In genomic region chr16:49460786-49461470, GRCh38 we compare ENCODE assay signal across 22 cellular contexts.
DNase-seq lines count a peak whose midpoint lies in the region; TF ChIP-seq lines count a peak whose summit lies in the region.
"Had no signal": no experiment of that assay in that cellular context is flagged by ENCODE, and none has a peak within 500 bp of the region (broad histone marks: within the 10 kb centered on the region; RNA-seq: fewer than 3 reads in every experiment).

No MANE protein-coding gene starts in this region.

- H3K23ac ChIP-seq in mesenchymal stem cell (ENCODE audit: low read length in 2 of 2): no peak overlapping the region

- H3K27me3 ChIP-seq in Loucy (ENCODE audit: insufficient read depth, low read length, poor library complexity, severe bottlenecking) (no peaks in the 10 kb centered on the region), thymus (ENCODE audit: control insufficient read depth, insufficient read depth) (no peaks in the 10 kb centered on the region), mesenchymal stem cell (ENCODE audit: control insufficient read depth in 1 of 2, insufficient read depth in 1 of 2, low read length in 2 of 2) (peaks cover 31 to 38% of the 10 kb centered on the region in 2 experiments)
- H3K27me3 ChIP-seq: thyroid gland had no signal

- no peak for DNase-seq in activated naive CD8-positive, alpha-beta T cell treated with anti-CD3 and anti-CD28 coated beads for 36 hours
- peak; percentile 26 for DNase-seq in islet precursor cell
- no peak for DNase-seq in NCI-H1436 (lab: John Stamatoyannopoulos, UW)
- no peak for DNase-seq in mesenchymal stem cell
- no peak for DNase-seq in DMS53 (lab: John Stamatoyannopoulos, UW)
- DNase-seq: activated B cell treated with CpG ODN at 0.5 μM for 24 hours; activated naive CD4-positive, alpha-beta T cell treated with Interleukin-2 at 50 U/mL for 16 hours; central memory CD4-positive, alpha-beta T cell; foreskin melanocyte; hypothalamus; Karpas-422; NCI-H1048; NCI-H2029; NCI-H82; nucleus accumbens; stimulated activated CD4-positive, alpha-beta T cell treated with anti-CD3 and anti-CD28 coated beads, Interleukin-4, amount 100 ng/mL, for 1 hour; stimulated activated naive CD4-positive, alpha-beta T cell treated with Interleukin-2 at 50 U/mL for 16 hours; thyroid gland had no signal

- H3K4me1 Mint-ChIP-seq in activated naive CD8-positive, alpha-beta T cell (ENCODE audit: low read depth): peaks cover 40% of the 10 kb centered on the region
- H3K4me1 Mint-ChIP-seq in activated naive CD8-positive, alpha-beta T cell treated with anti-CD3 and anti-CD28 coated beads for 36 hours: peaks cover 39% of the 10 kb centered on the region

- H3K4me1 ChIP-seq in Loucy (ENCODE audit: insufficient read depth, low read length, poor library complexity, severe bottlenecking): peaks cover 51% of the 10 kb centered on the region
- H3K4me1 ChIP-seq in thymus (ENCODE audit: control insufficient read depth, insufficient read depth, low read length): peaks cover 57% of the 10 kb centered on the region
- peaks cover 2% of the 10 kb centered on the region for H3K4me1 ChIP-seq in mesenchymal stem cell (ENCODE audit: control insufficient read depth, insufficient read depth, low read depth, low read length)
- H3K4me1 ChIP-seq: lower lobe of right lung had no signal

- H3K79me2 ChIP-seq in Loucy (ENCODE audit: insufficient read depth, low read length): no peaks in the 10 kb centered on the region

- no peak overlapping the region for H2BK15ac ChIP-seq in mesenchymal stem cell (ENCODE audit: low read depth, poor library complexity, severe bottlenecking)

- H3K9me3 Mint-ChIP-seq in activated naive CD8-positive, alpha-beta T cell (ENCODE audit: low read depth): no peaks in the 10 kb centered on the region
- H3K9me3 Mint-ChIP-seq in activated naive CD8-positive, alpha-beta T cell treated with anti-CD3 and anti-CD28 coated beads for 36 hours: no peaks in the 10 kb centered on the region
- H3K9me3 Mint-ChIP-seq: activated B cell treated with CpG ODN at 0.5 μM for 24 hours had no signal

- TF ChIP-seq CTCF in Loucy (conservative IDR thresholded peaks at IDR 0.05; ENCODE audit: low read length): no peak

- H3K4me2 ChIP-seq in Loucy (ENCODE audit: low read depth, low read length, poor library complexity, severe bottlenecking): no peak overlapping the region
- H3K4me2 ChIP-seq in mesenchymal stem cell (ENCODE audit: low read length, poor library complexity, severe bottlenecking): no peak overlapping the region

- H3K4me3 ChIP-seq in Loucy (ENCODE audit: low read length, poor library complexity, severe bottlenecking) (no peak overlapping the region), thymus (ENCODE audit: low read length) (no peak overlapping the region), mesenchymal stem cell (ENCODE audit: insufficient read depth in 1 of 2, low read depth in 1 of 2, low read length in 2 of 2) (no peak overlapping the region)
- H3K4me3 ChIP-seq: lower lobe of right lung, thyroid gland had no signal

- H3K18ac ChIP-seq in mesenchymal stem cell (ENCODE audit: low read depth in 1 of 2, low read length in 2 of 2): no peak overlapping the region

- no peaks in the 10 kb centered on the region for H4K20me1 ChIP-seq in Loucy (ENCODE audit: insufficient read depth, low read length, poor library complexity, severe bottlenecking)

- 0 out of 2 replicates have a peak, but pooled peaks cover 8% of the 10 kb centered on the region for H3F3A ChIP-seq in Loucy (ENCODE audit: low read depth)

- no peaks in the 10 kb centered on the region for H3K79me1 ChIP-seq in mesenchymal stem cell (replicated peaks; ENCODE audit: low read length, poor library complexity, severe bottlenecking)

- peak overlapping the region; percentile 58 for H3K27ac Mint-ChIP-seq in activated naive CD8-positive, alpha-beta T cell
- H3K27ac Mint-ChIP-seq in activated naive CD8-positive, alpha-beta T cell treated with anti-CD3 and anti-CD28 coated beads for 36 hours: no peak overlapping the region
- H3K27ac Mint-ChIP-seq: activated B cell treated with CpG ODN at 0.5 μM for 24 hours had no signal

- H2AK5ac ChIP-seq in mesenchymal stem cell (ENCODE audit: low read length, severe bottlenecking): no peak overlapping the region

- H3K9me3 ChIP-seq in Loucy (ENCODE audit: insufficient read depth, low read depth, low read length) (no peaks in the 10 kb centered on the region), thymus (ENCODE audit: control insufficient read depth) (no peaks in the 10 kb centered on the region), mesenchymal stem cell (ENCODE audit: control insufficient read depth, low read length) (no peaks in the 10 kb centered on the region)
- H3K9me3 ChIP-seq: lower lobe of right lung, thyroid gland had no signal

- peak overlapping the region; percentile 10 for H3K9ac ChIP-seq in Loucy (ENCODE audit: low read depth, low read length, poor library complexity, severe bottlenecking)
- no peak overlapping the region for H3K9ac ChIP-seq in mesenchymal stem cell (ENCODE audit: low read length)

- 71% methylated on average over 10 of the region's 10 CpGs for WGBS in thymus
- 75% methylated on average over 7 of the region's 10 CpGs for WGBS in mesenchymal stem cell

- H3K27ac ChIP-seq in thymus (ENCODE audit: low read depth) (peak overlapping the region; percentile 91), mesenchymal stem cell (ENCODE audit: low read length, poor library complexity, severe bottlenecking) (no peak overlapping the region)
- H3K27ac ChIP-seq: lower lobe of right lung, thyroid gland had no signal

- no peak overlapping the region for H3K4ac ChIP-seq in mesenchymal stem cell (ENCODE audit: low read depth in 1 of 2, low read length in 2 of 2)

- H2BK12ac ChIP-seq in mesenchymal stem cell (ENCODE audit: low read length in 2 of 2): no peak overlapping the region

- no peaks in the 10 kb centered on the region for H3K9me2 ChIP-seq in Loucy (replicated peaks; ENCODE audit: low read depth, low read length)

- H2BK120ac ChIP-seq in mesenchymal stem cell (ENCODE audit: low read depth, low read length): no peak overlapping the region

- no peak overlapping the region for H2AFZ ChIP-seq in Loucy (ENCODE audit: low read length)
- no peak overlapping the region for H2AFZ ChIP-seq in mesenchymal stem cell (ENCODE audit: low read depth, low read length)

- H4K8ac ChIP-seq in mesenchymal stem cell (ENCODE audit: low read length): no peak overlapping the region

- no peak overlapping the region for H3K14ac ChIP-seq in mesenchymal stem cell (ENCODE audit: low read length in 2 of 2)

- H3K36me3 Mint-ChIP-seq in activated naive CD8-positive, alpha-beta T cell: no peaks in the 10 kb centered on the region
- H3K36me3 Mint-ChIP-seq in activated naive CD8-positive, alpha-beta T cell treated with anti-CD3 and anti-CD28 coated beads for 36 hours: no peaks in the 10 kb centered on the region

- no peak overlapping the region for H2BK5ac ChIP-seq in mesenchymal stem cell (ENCODE audit: low read depth, low read length, poor library complexity, severe bottlenecking)

- H3K27me3 Mint-ChIP-seq in activated naive CD8-positive, alpha-beta T cell: no peaks in the 10 kb centered on the region
- H3K27me3 Mint-ChIP-seq in activated naive CD8-positive, alpha-beta T cell treated with anti-CD3 and anti-CD28 coated beads for 36 hours: no peaks in the 10 kb centered on the region

- H3K36me3 ChIP-seq in Loucy (ENCODE audit: insufficient read depth, low read length) (no peaks in the 10 kb centered on the region), thymus (ENCODE audit: control insufficient read depth, insufficient read depth) (no peaks in the 10 kb centered on the region), mesenchymal stem cell (ENCODE audit: control insufficient read depth in 1 of 2, insufficient read depth in 2 of 2, low read depth in 1 of 2, low read length in 2 of 2) (no peaks in the 10 kb centered on the region)
- H3K36me3 ChIP-seq: lower lobe of right lung, thyroid gland had no signal

- H4K91ac ChIP-seq in mesenchymal stem cell (ENCODE audit: low read length): no peak overlapping the region

- H3K4me3 Mint-ChIP-seq in activated naive CD8-positive, alpha-beta T cell: no peak overlapping the region
- no peak overlapping the region for H3K4me3 Mint-ChIP-seq in activated naive CD8-positive, alpha-beta T cell treated with anti-CD3 and anti-CD28 coated beads for 36 hours
- H3K4me3 Mint-ChIP-seq: activated B cell treated with CpG ODN at 0.5 μM for 24 hours had no signal
